Comparison of ENCODE assay signal across 26 cellular contexts in genomic region chr2:101688266-101688665, GRCh38.
"Had no signal": no experiment of that assay in that cellular context is flagged by ENCODE, and none has a peak within 500 bp of the region (broad histone marks: within the 10 kb centered on the region; RNA-seq: fewer than 3 reads in every experiment).

No MANE protein-coding gene starts in this region.

- H3K27me3 Mint-ChIP-seq: activated naive CD8-positive, alpha-beta T cell treated with anti-CD3 and anti-CD28 coated beads, Interleukin-2, amount 10 ng/mL, durations not matched to agents 7 days and 5 days; activated T-helper 17 cell treated with anti-CD3 and anti-CD28 coated beads, Interleukin-2, amount 50 U/mL, for 72 hours; central memory CD8-positive, alpha-beta T cell; effector memory CD8-positive, alpha-beta T cell had no signal

- H3K4me3 ChIP-seq: breast epithelium, colonic mucosa, dorsolateral prefrontal cortex, esophagus muscularis mucosa, gastrocnemius medialis, left ventricle myocardium inferior, spleen, thoracic aorta, upper lobe of right lung had no signal

- H3K9me3 Mint-ChIP-seq: activated naive CD8-positive, alpha-beta T cell treated with anti-CD3 and anti-CD28 coated beads, Interleukin-2, amount 10 ng/mL, durations not matched to agents 7 days and 5 days; central memory CD8-positive, alpha-beta T cell; effector memory CD8-positive, alpha-beta T cell; natural killer cell had no signal

- H3K36me3 ChIP-seq: breast epithelium, colonic mucosa, esophagus muscularis mucosa, gastrocnemius medialis, left ventricle myocardium inferior, spleen, thoracic aorta, upper lobe of right lung, WERI-Rb-1 had no signal

- H3K36me3 Mint-ChIP-seq: mesothelial cell of epicardium, natural killer cell had no signal

- H3K4me1 ChIP-seq: breast epithelium, colonic mucosa, esophagus muscularis mucosa, gastrocnemius medialis, left ventricle myocardium inferior, upper lobe of right lung had no signal

- H3K27me3 ChIP-seq: breast epithelium, colonic mucosa, dorsolateral prefrontal cortex, esophagus muscularis mucosa, gastrocnemius medialis, spleen, upper lobe of right lung had no signal

- DNase-seq: activated CD4-positive, alpha-beta T cell treated with anti-CD3 and anti-CD28 coated beads, Interleukin-2, amount 50 U/mL, for 1 hour; activated CD4-positive, CD25-positive, alpha-beta regulatory T cell treated with anti-CD3 and anti-CD28 coated beads, Interleukin-2, amount 50 U/mL, for 72 hours; activated CD8-positive, alpha-beta T cell treated with anti-CD3 and anti-CD28 coated beads, Interleukin-2, amount 10 ng/mL, durations not matched to agents 7 days and 5 days; activated naive CD8-positive, alpha-beta T cell treated with anti-CD3 and anti-CD28 coated beads, Interleukin-2, amount 10 ng/mL, durations not matched to agents 7 days and 5 days; activated T-cell treated with anti-CD3 and anti-CD28 coated beads, Interleukin-2, amount 50 U/mL, for 1 hour; amniotic stem cell; colonic mucosa; dorsolateral prefrontal cortex; effector memory CD8-positive, alpha-beta T cell; gastrocnemius medialis; hippocampal formation; left ventricle myocardium inferior; natural killer cell; retina; spleen; stimulated activated CD4-positive, alpha-beta T cell treated with anti-CD3 and anti-CD28 coated beads, Interleukin-4, amount 100 ng/mL, for 1 hour; stimulated activated naive CD4-positive, alpha-beta T cell treated with Interleukin-2 at 50 U/mL for 16 hours; upper lobe of right lung; WERI-Rb-1 had no signal

- H3K27ac Mint-ChIP-seq: activated CD8-positive, alpha-beta T cell treated with anti-CD3 and anti-CD28 coated beads, Interleukin-2, amount 10 ng/mL, durations not matched to agents 7 days and 5 days; activated naive CD8-positive, alpha-beta T cell treated with anti-CD3 and anti-CD28 coated beads, Interleukin-2, amount 10 ng/mL, durations not matched to agents 7 days and 5 days; activated T-helper 17 cell treated with anti-CD3 and anti-CD28 coated beads, Interleukin-2, amount 50 U/mL, for 72 hours; effector memory CD8-positive, alpha-beta T cell; mesothelial cell of epicardium; natural killer cell; progenitor cell of endocrine pancreas had no signal

- H3K9me3 ChIP-seq: breast epithelium, colonic mucosa, esophagus muscularis mucosa, gastrocnemius medialis, left ventricle myocardium inferior, spleen, thoracic aorta, upper lobe of right lung had no signal

- H3K4me1 Mint-ChIP-seq: central memory CD8-positive, alpha-beta T cell; natural killer cell had no signal

- H3K27ac ChIP-seq: breast epithelium, colonic mucosa, esophagus muscularis mucosa, gastrocnemius medialis, left ventricle myocardium inferior, spleen, thoracic aorta, upper lobe of right lung, WERI-Rb-1 had no signal

- H3K4me3 Mint-ChIP-seq: activated CD8-positive, alpha-beta T cell treated with anti-CD3 and anti-CD28 coated beads, Interleukin-2, amount 10 ng/mL, durations not matched to agents 7 days and 5 days; activated naive CD8-positive, alpha-beta T cell treated with anti-CD3 and anti-CD28 coated beads, Interleukin-2, amount 10 ng/mL, durations not matched to agents 7 days and 5 days; activated T-helper 17 cell treated with anti-CD3 and anti-CD28 coated beads, Interleukin-2, amount 50 U/mL, for 72 hours; central memory CD8-positive, alpha-beta T cell; effector memory CD8-positive, alpha-beta T cell; mesothelial cell of epicardium; natural killer cell had no signal

- ATAC-seq: activated CD8-positive, alpha-beta T cell treated with anti-CD3 and anti-CD28 coated beads, Interleukin-2, amount 10 ng/mL, durations not matched to agents 7 days and 5 days; activated T-helper 17 cell treated with anti-CD3 and anti-CD28 coated beads, Interleukin-2, amount 50 U/mL, for 72 hours; effector memory CD8-positive, alpha-beta T cell; gastrocnemius medialis; natural killer cell; upper lobe of right lung had no signal
